ENCODE assay signal across 13 cellular contexts in genomic region chr11:100740440-100740839, GRCh38. TPM values are rescaled to one million over a fixed set of nuclear protein-coding genes. Genes with fewer than 3 reads are reported as not detected.
A peak's percentile ranks its signal among the peaks of the same experiment; 100 is the strongest.
DNase-seq lines count a peak whose midpoint lies in the region; ATAC-seq and TF ChIP-seq lines count a peak whose summit lies in the region.
"Had no signal": no experiment of that assay in that cellular context is flagged by ENCODE, and none has a peak within 500 bp of the region (broad histone marks: within the 10 kb centered on the region; RNA-seq: fewer than 3 reads in every experiment).

No MANE protein-coding gene starts in this region.

- H2BK120ac ChIP-seq in H9 (ENCODE audit: low read depth, low read length, poor library complexity, severe bottlenecking) = no peak overlapping the region

- H3K4ac ChIP-seq in H9 (ENCODE audit: low read depth, low read length) = no peak overlapping the region

- no peaks in the 10 kb centered on the region; the same call in 1 of the 2 replicates for H3K79me2 ChIP-seq in H9 (ENCODE audit: insufficient read depth, low read length)

- H3K4me2 ChIP-seq in H9 (ENCODE audit: insufficient read depth, insufficient read length, low read length) = no peak overlapping the region
- H3K4me2 ChIP-seq: BLaER1 had no signal

- no peak overlapping the region for H2AK5ac ChIP-seq in H9 (ENCODE audit: insufficient read length, low read length)

- peaks cover 92 to 93% of the 10 kb centered on the region in 2 experiments for H3K4me1 Mint-ChIP-seq in H9
- H3K4me1 Mint-ChIP-seq: activated CD8-positive, alpha-beta memory T cell treated with anti-CD3 and anti-CD28 coated beads, Interleukin-2, amount 10 ng/mL, durations not matched to agents 7 days and 5 days had no signal

- H3K14ac ChIP-seq in H9 (ENCODE audit: insufficient read depth, low read length) = no peak overlapping the region

- intact Hi-C loops in left colon (cut with DNase I, micrococcal nuclease) = no loop called here

- peak overlapping the region in 1 of 2 experiments; percentile 0; a peak in 1 of 5 replicates for H3K4me3 Mint-ChIP-seq in H9
- H3K4me3 Mint-ChIP-seq: activated CD8-positive, alpha-beta memory T cell treated with anti-CD3 and anti-CD28 coated beads, Interleukin-2, amount 10 ng/mL, durations not matched to agents 7 days and 5 days had no signal

- peaks cover 8 to 23% (median 12%) of the 10 kb centered on the region in 3 experiments for H3K36me3 Mint-ChIP-seq in H9 (ENCODE audit: insufficient read depth in 1 of 3, low read depth in 3 of 3)
- H3K36me3 Mint-ChIP-seq: activated CD8-positive, alpha-beta memory T cell treated with anti-CD3 and anti-CD28 coated beads, Interleukin-2, amount 10 ng/mL, durations not matched to agents 7 days and 5 days had no signal

- H2AFZ ChIP-seq in H9 (ENCODE audit: low read length) = no peak overlapping the region

- 0 out of 5 replicates have a peak, but pooled peaks cover 0 to 3% of the 10 kb centered on the region in 2 experiments for H3K9me3 Mint-ChIP-seq in H9

- no peak overlapping the region for H3T11ph ChIP-seq in H9 (ENCODE audit: low read length)

- H2BK20ac ChIP-seq in H9 (ENCODE audit: low read depth, low read length, poor library complexity, severe bottlenecking) = no peak overlapping the region

- no peak overlapping the region for H3K23ac ChIP-seq in H9 (ENCODE audit: insufficient read length, low read depth, low read length)

- H3K4me1 ChIP-seq in H9 (ENCODE audit: insufficient read depth, low read length) = peaks cover 12% of the 10 kb centered on the region; the same call in 1 of the 2 replicates

- H3K23me2 ChIP-seq in H9 (ENCODE audit: insufficient read length, low read depth, low read length, poor library complexity, severe bottlenecking) = no peaks in the 10 kb centered on the region

- no peak overlapping the region for H3K9ac ChIP-seq in H9 (ENCODE audit: extremely low read depth, insufficient read length, low read length)
- H3K9ac ChIP-seq: BLaER1 had no signal

- no peak overlapping the region for H4K91ac ChIP-seq in H9 (ENCODE audit: insufficient read length, low read depth, low read length)

- no CpG with 5 or more reads among the region's 2 CpGs for WGBS in H9 (ENCODE audit: extremely low coverage, insufficient read length, low lambda C conversion rate)

- no peak overlapping the region for H2BK5ac ChIP-seq in H9 (ENCODE audit: insufficient read length, low read length)

- no peak overlapping the region for H2BK15ac ChIP-seq in H9 (ENCODE audit: low read depth, low read length)

- no peak overlapping the region for H2BK12ac ChIP-seq in H9 (ENCODE audit: insufficient read length, low read depth, low read length)

- H4K5ac ChIP-seq in H9 (ENCODE audit: insufficient read length, low read depth, low read length) = no peak overlapping the region

- ATAC-seq in left colon (peak; percentile 31), GM18511 (IDR thresholded peaks at IDR 0.05; ENCODE audit: unreplicated experiment) (no peak), HG03442 (IDR thresholded peaks at IDR 0.05; ENCODE audit: unreplicated experiment) (no peak), HG02970 (IDR thresholded peaks at IDR 0.05; ENCODE audit: low FRiP score, unreplicated experiment) (no peak)
- ATAC-seq: activated CD8-positive, alpha-beta memory T cell treated with anti-CD3 and anti-CD28 coated beads, Interleukin-2, amount 10 ng/mL, durations not matched to agents 7 days and 5 days; activated naive CD4-positive, alpha-beta T cell treated with anti-CD3 and anti-CD28 coated beads, Interleukin-2, amount 50 U/mL, for 72 hours had no signal

- H3K27ac ChIP-seq in H9 (ENCODE audit: insufficient read length, low read depth, low read length) (no peak overlapping the region), caudate nucleus (ENCODE audit: low read depth, low read length) (no peak overlapping the region)
- H3K27ac ChIP-seq: BLaER1 had no signal

- no peaks in the 10 kb centered on the region for H4K20me1 ChIP-seq in H9 (ENCODE audit: control insufficient read depth, insufficient read depth, insufficient read length)
- H4K20me1 ChIP-seq: BLaER1 had no signal

- H3K9me3 ChIP-seq in H9 (ENCODE audit: control insufficient read depth, low read depth, low read length) = no peaks in the 10 kb centered on the region

- no peak for TF ChIP-seq CTCF in H9 (conservative IDR thresholded peaks at IDR 0.05)
- TF ChIP-seq CTCF in cardiac fibroblast (IDR thresholded peaks at IDR 0.05; ENCODE audit: low read depth, low read length) = no peak

- no peaks in the 10 kb centered on the region for H3K27me3 Mint-ChIP-seq in H9 (ENCODE audit: low read depth)
- H3K27me3 Mint-ChIP-seq: activated CD8-positive, alpha-beta memory T cell treated with anti-CD3 and anti-CD28 coated beads, Interleukin-2, amount 10 ng/mL, durations not matched to agents 7 days and 5 days had no signal

- H3K4me3 ChIP-seq in cardiac fibroblast (replicated peaks in 1 of 2; ENCODE audit: low read depth in 2 of 2, low read length in 2 of 2) = no peak overlapping the region
- no peak overlapping the region for H3K4me3 ChIP-seq in skeletal muscle cell (ENCODE audit: low read depth, low read length)
- H3K4me3 ChIP-seq: BLaER1 had no signal

- no peak overlapping the region for H3K56ac ChIP-seq in H9 (ENCODE audit: insufficient read length, low read depth, low read length)

- peaks cover 5% of the 10 kb centered on the region for H3K79me1 ChIP-seq in H9 (ENCODE audit: insufficient read depth, low read depth, low read length, poor library complexity, severe bottlenecking)

- DNase-seq in H9 (no peak), cardiac fibroblast (ENCODE audit: low read depth in 2 of 2) (peak; percentile 55 to 81), left colon (no peak), skeletal muscle cell (ENCODE audit: low read depth) (peak; percentile 51), caudate nucleus (lab: John Stamatoyannopoulos, UW) (no peak)
- DNase-seq: activated CD8-positive, alpha-beta memory T cell treated with anti-CD3 and anti-CD28 coated beads, Interleukin-2, amount 10 ng/mL, durations not matched to agents 7 days and 5 days; hippocampal formation; NCI-H524 treated with DMSO at 0.1 percent for 48 hours had no signal

- H3K27me3 ChIP-seq in H9 (ENCODE audit: insufficient read depth, low read length) = no peaks in the 10 kb centered on the region
- H3K27me3 ChIP-seq: BLaER1 had no signal

- H3K27ac Mint-ChIP-seq in H9 = peak overlapping the region; percentile 60 to 97 (median 94); a peak in 6 of 7 replicates
- H3K27ac Mint-ChIP-seq: activated CD8-positive, alpha-beta memory T cell treated with anti-CD3 and anti-CD28 coated beads, Interleukin-2, amount 10 ng/mL, durations not matched to agents 7 days and 5 days; activated naive CD4-positive, alpha-beta T cell treated with anti-CD3 and anti-CD28 coated beads, Interleukin-2, amount 50 U/mL, for 72 hours had no signal

- H3K18ac ChIP-seq in H9 (ENCODE audit: insufficient read length, low read depth, low read length) = no peak overlapping the region

- no peak overlapping the region for H4K8ac ChIP-seq in H9 (replicated peaks; ENCODE audit: insufficient read length, low read depth, low read length)

RNA-seq across cellular contexts. Expression of gene ARHGAP42, which starts 53.4 kb away (rescaled TPM):
- total RNA-seq in H9 (2021) = 35.5 and 39.1 TPM in 2 replicates
- 10 to 100 TPM; 29.0 to 44.8 TPM for total RNA-seq in left colon

Comparison
In these comparisons a context has a peak if more than half of its experiments do, and no peak if none do; other contexts are left out.
1. DNase-seq: peak in cardiac fibroblast (2 of 2) and skeletal muscle cell (single experiment); none in H9 (single experiment), left colon (0 of 2) and caudate nucleus (0 of 61).